ENCODE assay signal across 23 cellular contexts in the genomic region with DNA sequence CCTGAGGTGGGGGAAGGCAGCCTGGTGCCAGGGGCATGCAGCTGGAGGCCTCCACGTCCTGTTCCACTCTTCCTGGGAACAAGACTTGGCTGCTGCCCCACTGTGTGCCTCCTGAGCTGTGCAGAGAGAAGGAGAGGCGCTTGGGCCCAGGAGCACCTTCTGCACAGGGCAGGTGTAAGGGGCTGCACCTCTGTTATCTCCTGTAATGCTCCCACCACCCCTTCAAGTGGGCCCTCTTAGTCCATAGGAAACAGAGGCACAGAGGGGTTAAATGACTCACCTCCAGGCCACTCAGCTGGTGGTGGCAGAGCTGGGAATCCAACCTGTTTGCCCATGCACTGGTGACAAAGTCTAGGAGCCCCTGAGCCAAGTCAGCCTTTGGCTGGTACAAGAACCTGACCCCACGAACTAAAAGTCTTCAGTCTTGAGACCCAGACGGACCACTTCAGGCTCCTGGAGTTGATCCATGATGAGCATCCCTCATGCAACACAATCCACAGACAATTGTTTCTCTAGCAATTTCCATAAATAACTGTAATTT.
"Had no signal": no experiment of that assay in that cellular context is flagged by ENCODE, and none has a peak within 500 bp of the region (broad histone marks: within the 10 kb centered on the region; RNA-seq: fewer than 3 reads in every experiment).

No MANE protein-coding gene starts in this region.

- H3K4me2 ChIP-seq: hepatocyte had no signal

- H3K4me3 ChIP-seq: esophagus squamous epithelium, gastroesophageal sphincter, hepatocyte, psoas muscle, right lobe of liver, testis, tibial nerve, upper lobe of right lung, vagina had no signal

- H3K9me3 Mint-ChIP-seq: nephron progenitor cell; stimulated activated naive B cell treated with anti-CD40 and anti-IgM and Interleukin-4, amounts not matched to agents 10 μg/mL and 1 μg/mL and 100 μg/mL, for 72 hours; stimulated activated naive CD8-positive, alpha-beta T cell treated with anti-CD3 and anti-CD28 coated beads, Interleukin-15, amount 100 ng/mL, for 72 hours had no signal

- H3K9me3 ChIP-seq: esophagus squamous epithelium, gastroesophageal sphincter, psoas muscle, right lobe of liver, testis, tibial nerve, upper lobe of right lung, vagina had no signal

- H3K79me2 ChIP-seq: hepatocyte had no signal

- ATAC-seq: gastroesophageal sphincter; left cardiac atrium; naive thymus-derived CD4-positive, alpha-beta T cell; psoas muscle; right lobe of liver; stimulated activated naive B cell treated with anti-CD40 and anti-IgM and Interleukin-4, amounts not matched to agents 10 μg/mL and 1 μg/mL and 100 μg/mL, for 72 hours; stimulated activated naive CD8-positive, alpha-beta T cell treated with anti-CD3 and anti-CD28 coated beads, Interleukin-15, amount 100 ng/mL, for 72 hours; upper lobe of right lung had no signal

- H3K4me1 ChIP-seq: upper lobe of right lung, vagina had no signal

- DNase-seq: dermis blood vessel endothelial cell; esophagus squamous epithelium; foreskin fibroblast; glutamatergic neuron; kidney; left cardiac atrium; naive thymus-derived CD4-positive, alpha-beta T cell; nephron progenitor cell; psoas muscle; retina; right lobe of liver; stimulated activated CD4-positive, alpha-beta T cell treated with anti-CD3 and anti-CD28 coated beads, Interleukin-15, amount 100 ng/mL, for 24 hours; stimulated activated CD4-positive, alpha-beta T cell treated with anti-CD3 and anti-CD28 coated beads, Interleukin-1b, Interleukin-23, amount 100 ng/mL, for 48 hours; stimulated activated CD4-positive, alpha-beta T cell treated with anti-CD3 and anti-CD28 coated beads, Interleukin-4, amount 100 ng/mL, for 24 hours; stimulated activated naive B cell treated with anti-CD40 and anti-IgM and Interleukin-4, amounts not matched to agents 10 μg/mL and 1 μg/mL and 100 μg/mL, for 72 hours; stimulated activated naive CD8-positive, alpha-beta T cell treated with anti-CD3 and anti-CD28 coated beads, Interleukin-15, amount 100 ng/mL, for 72 hours; testis; upper lobe of right lung had no signal

- H2AFZ ChIP-seq: hepatocyte, parathyroid adenoma had no signal

- H3K27me3 Mint-ChIP-seq: naive thymus-derived CD4-positive, alpha-beta T cell; stimulated activated naive B cell treated with anti-CD40 and anti-IgM and Interleukin-4, amounts not matched to agents 10 μg/mL and 1 μg/mL and 100 μg/mL, for 72 hours; stimulated activated naive CD8-positive, alpha-beta T cell treated with anti-CD3 and anti-CD28 coated beads, Interleukin-15, amount 100 ng/mL, for 72 hours had no signal

- H3K9ac ChIP-seq: parathyroid adenoma had no signal

- H3K4me3 Mint-ChIP-seq: naive thymus-derived CD4-positive, alpha-beta T cell; nephron progenitor cell; stimulated activated naive B cell treated with anti-CD40 and anti-IgM and Interleukin-4, amounts not matched to agents 10 μg/mL and 1 μg/mL and 100 μg/mL, for 72 hours; stimulated activated naive CD8-positive, alpha-beta T cell treated with anti-CD3 and anti-CD28 coated beads, Interleukin-15, amount 100 ng/mL, for 72 hours had no signal

- H3K27ac Mint-ChIP-seq: nephron progenitor cell had no signal

- H3K36me3 ChIP-seq: esophagus squamous epithelium, gastroesophageal sphincter, right lobe of liver, upper lobe of right lung, vagina had no signal

- FAIRE-seq: kidney had no signal

- H3K27me3 ChIP-seq: esophagus squamous epithelium, gastroesophageal sphincter, hepatocyte, right lobe of liver, testis, tibial nerve, upper lobe of right lung, vagina had no signal

- H3K27ac ChIP-seq: esophagus squamous epithelium, gastroesophageal sphincter, hepatocyte, parathyroid adenoma, psoas muscle, right lobe of liver, testis, tibial nerve, upper lobe of right lung, vagina had no signal
